ENCODE assay signal across 8 cellular contexts in genomic region chr12:42469355-42470006, GRCh38.
DNase-seq lines count a peak whose midpoint lies in the region; ATAC-seq and TF ChIP-seq lines count a peak whose summit lies in the region.

No MANE protein-coding gene starts in this region.

- H3K27me3 Mint-ChIP-seq in activated CD8-positive, alpha-beta T cell treated with anti-CD3 and anti-CD28 coated beads for 36 hours, result peaks cover 21% of the 10 kb centered on the region
- no peaks in the 10 kb centered on the region for H3K27me3 Mint-ChIP-seq in endothelial cell (ENCODE audit: unreplicated experiment)

- no peaks in the 10 kb centered on the region for H3K9me3 Mint-ChIP-seq in activated CD8-positive, alpha-beta T cell treated with anti-CD3 and anti-CD28 coated beads for 36 hours
- H3K9me3 Mint-ChIP-seq in endothelial cell (ENCODE audit: unreplicated experiment), result no peaks in the 10 kb centered on the region

- ATAC-seq in GM19395 (IDR thresholded peaks at IDR 0.05; ENCODE audit: unreplicated experiment), result peak; percentile 98
- ATAC-seq in HG03342 (IDR thresholded peaks at IDR 0.05; ENCODE audit: unreplicated experiment), result peak; percentile 98
- peak; percentile 88 for ATAC-seq in activated CD8-positive, alpha-beta T cell treated with anti-CD3 and anti-CD28 coated beads for 36 hours
- peak; percentile 89 for ATAC-seq in upper lobe of right lung

- intact Hi-C loops in activated CD8-positive, alpha-beta T cell treated with anti-CD3 and anti-CD28 coated beads for 36 hours (cut with micrococcal nuclease), result no loop called here
- intact Hi-C loops in upper lobe of right lung (cut with DNase I), result no loop called here

- H3K4me1 ChIP-seq in upper lobe of right lung, result peaks cover 11% of the 10 kb centered on the region

- CTCF ChIA-PET in GM10248 (lab: Yijun Ruan, JAX), result interaction anchor here (1.0 to 7.8 kb wide), 5 partner anchors 9 to 21 kb away, joined by 4 to 85 read pairs (median 8); no protein-coding TSS in a partner anchor
- CTCF ChIA-PET in activated CD8-positive, alpha-beta T cell treated with anti-CD3 and anti-CD28 coated beads for 36 hours (lab: Charles Lee), result interaction anchor here (2.6 kb wide), 1 partner anchor 13 kb away, joined by 12 read pairs; no protein-coding TSS in a partner anchor

- DNase-seq in GM10248 (ENCODE audit: extremely low spot score), result peak; percentile 79
- peak; percentile 9 for DNase-seq in activated CD8-positive, alpha-beta T cell treated with anti-CD3 and anti-CD28 coated beads for 36 hours
- no peak for DNase-seq in upper lobe of right lung
- no peak for DNase-seq in HUDEP-2 (lab: John Stamatoyannopoulos, UW; ENCODE audit: unreplicated experiment in 76 of 76)
- DNase-seq in SHP77 treated with DMSO at 0.1 percent for 48 hours (lab: John Stamatoyannopoulos, UW), result no peak
- DNase-seq in endothelial cell (ENCODE audit: low spot score), result no peak

- H3K27ac Mint-ChIP-seq in activated CD8-positive, alpha-beta T cell treated with anti-CD3 and anti-CD28 coated beads for 36 hours, result no peak overlapping the region
- H3K27ac Mint-ChIP-seq in endothelial cell (ENCODE audit: unreplicated experiment), result no peak overlapping the region

- H3K4me3 Mint-ChIP-seq in activated CD8-positive, alpha-beta T cell treated with anti-CD3 and anti-CD28 coated beads for 36 hours, result peak overlapping the region; percentile 57
- H3K4me3 Mint-ChIP-seq in endothelial cell (ENCODE audit: unreplicated experiment), result no peak overlapping the region

- TF ChIP-seq CTCF in GM10248 (IDR thresholded peaks at IDR 0.05; ENCODE audit: control extremely low read depth, extremely low read depth, low read depth, missing control alignments), result no peak
- no peak for TF ChIP-seq CTCF in activated CD8-positive, alpha-beta T cell treated with anti-CD3 and anti-CD28 coated beads for 36 hours (IDR thresholded peaks at IDR 0.05)
- TF ChIP-seq CTCF in upper lobe of right lung (IDR thresholded peaks at IDR 0.05), result no peak
- no peak for TF ChIP-seq CTCF in endothelial cell (IDR thresholded peaks at IDR 0.05; ENCODE audit: unreplicated experiment)

- H3K4me1 Mint-ChIP-seq in activated CD8-positive, alpha-beta T cell treated with anti-CD3 and anti-CD28 coated beads for 36 hours (ENCODE audit: low read depth), result peaks cover 14% of the 10 kb centered on the region
- peaks cover 25% of the 10 kb centered on the region for H3K4me1 Mint-ChIP-seq in endothelial cell (ENCODE audit: unreplicated experiment)

- H3K36me3 ChIP-seq in upper lobe of right lung, result peaks cover 57% of the 10 kb centered on the region

- no peaks in the 10 kb centered on the region for H3K27me3 ChIP-seq in upper lobe of right lung

- no peaks in the 10 kb centered on the region for H3K9me3 ChIP-seq in upper lobe of right lung

- H3K27ac ChIP-seq in upper lobe of right lung, result no peak overlapping the region

- H3K4me3 ChIP-seq in upper lobe of right lung, result peak overlapping the region; percentile 29

- no peaks in the 10 kb centered on the region for H3K36me3 Mint-ChIP-seq in activated CD8-positive, alpha-beta T cell treated with anti-CD3 and anti-CD28 coated beads for 36 hours (ENCODE audit: low read depth)
- H3K36me3 Mint-ChIP-seq in endothelial cell (ENCODE audit: low read depth, unreplicated experiment), result peaks cover 17% of the 10 kb centered on the region

- POLR2A ChIA-PET in GM10248 (lab: Yijun Ruan, JAX), result interaction anchor here (0.5 kb wide), 1 partner anchor 114 kb away, joined by 3 read pairs; no protein-coding TSS in a partner anchor
- POLR2A ChIA-PET in activated CD8-positive, alpha-beta T cell treated with anti-CD3 and anti-CD28 coated beads for 36 hours (lab: Charles Lee), result no interaction called here

Comparison
In these comparisons a context has a peak if more than half of its experiments do, and no peak if none do; other contexts are left out.
1. DNase-seq: peak in GM10248 (single experiment) and activated CD8-positive, alpha-beta T cell treated with anti-CD3 and anti-CD28 coated beads for 36 hours (single experiment); none in upper lobe of right lung (single experiment), HUDEP-2 (0 of 76), SHP77 treated with DMSO at 0.1 percent for 48 hours (single experiment) and endothelial cell (single experiment).
2. Peak in every context shown above with its lines, with median percentiles within 50 percentile points of each other: ATAC-seq.